Comparison of ENCODE assay signal across 10 cellular contexts in genomic region chr3:19888428-19889152, GRCh38. TPM values are rescaled to one million over a fixed set of nuclear protein-coding genes. Genes with fewer than 3 reads are reported as not detected.
DNase-seq lines count a peak whose midpoint lies in the region; ATAC-seq and TF ChIP-seq lines count a peak whose summit lies in the region.
"Had no signal": no experiment of that assay in that cellular context is flagged by ENCODE, and none has a peak within 500 bp of the region (broad histone marks: within the 10 kb centered on the region; RNA-seq: fewer than 3 reads in every experiment).

No MANE protein-coding gene starts in this region.

- no peaks in the 10 kb centered on the region for H3K9me2 ChIP-seq in MM.1S (replicated peaks; ENCODE audit: insufficient read depth, low read length)

- 57% methylated on average over 5 of the region's 5 CpGs for WGBS in right cardiac atrium

- no peaks in the 10 kb centered on the region for H3K9me3 ChIP-seq in right cardiac atrium (ENCODE audit: control insufficient read depth, low read length)
- H3K9me3 ChIP-seq in right atrium auricular region, result no peaks in the 10 kb centered on the region
- H3K9me3 ChIP-seq in neural progenitor cell (ENCODE audit: low read depth), result no peaks in the 10 kb centered on the region
- H3K9me3 ChIP-seq in MM.1S (replicated peaks; ENCODE audit: insufficient read depth, low read length), result no peaks in the 10 kb centered on the region

- peak overlapping the region; percentile 30 for H2AFZ ChIP-seq in neural progenitor cell (replicated peaks)
- H2AFZ ChIP-seq in MM.1S (ENCODE audit: low read length), result no peak overlapping the region

- no peaks in the 10 kb centered on the region for H3K27me3 Mint-ChIP-seq in neural progenitor cell (ENCODE audit: insufficient read depth, low read depth)

- peaks cover 4% of the 10 kb centered on the region for H3F3A ChIP-seq in neural progenitor cell (ENCODE audit: low read depth)
- H3F3A ChIP-seq in MM.1S (ENCODE audit: insufficient read depth, low read length), result no peaks in the 10 kb centered on the region

- H3K4me3 ChIP-seq in right cardiac atrium (ENCODE audit: low read length) (peak overlapping the region; percentile 34), right atrium auricular region (no peak overlapping the region), neural progenitor cell (no peak overlapping the region), MM.1S (ENCODE audit: low read length) (no peak overlapping the region)

- H4K20me1 ChIP-seq in neural progenitor cell (ENCODE audit: low read depth) (no peaks in the 10 kb centered on the region), MM.1S (ENCODE audit: insufficient read depth, low read length) (no peaks in the 10 kb centered on the region)

- H3K4me1 ChIP-seq in right cardiac atrium (ENCODE audit: control insufficient read depth, insufficient read depth, low read length) (peaks cover 1% of the 10 kb centered on the region), right atrium auricular region (peaks cover 0 to 4% of the 10 kb centered on the region in 2 donors), neural progenitor cell (no peaks in the 10 kb centered on the region), MM.1S (ENCODE audit: low read length) (no peaks in the 10 kb centered on the region)

- H3K27me3 ChIP-seq in right cardiac atrium (ENCODE audit: control insufficient read depth, insufficient read depth) (no peaks in the 10 kb centered on the region), right atrium auricular region (no peaks in the 10 kb centered on the region), neural progenitor cell (no peaks in the 10 kb centered on the region), MM.1S (replicated peaks; ENCODE audit: insufficient read depth, low read length) (no peaks in the 10 kb centered on the region)

- H3K27ac Mint-ChIP-seq in neural progenitor cell, result peak overlapping the region; percentile 33
- H3K27ac Mint-ChIP-seq: T-helper 1 cell treated with Interleukin-12 subunit alpha and Interleukin-12 subunit beta and Interleukin-4 antibody, amounts not matched to agents 30 μg/mL and 1 μg/mL, for 36 hours had no signal

- no peaks in the 10 kb centered on the region for H3K36me3 ChIP-seq in right atrium auricular region
- H3K36me3 ChIP-seq in neural progenitor cell, result no peaks in the 10 kb centered on the region
- no peaks in the 10 kb centered on the region for H3K36me3 ChIP-seq in MM.1S (replicated peaks; ENCODE audit: insufficient read depth, low read length)

- no peaks in the 10 kb centered on the region for H3K9me3 Mint-ChIP-seq in neural progenitor cell
- H3K9me3 Mint-ChIP-seq: T-helper 1 cell treated with Interleukin-12 subunit alpha and Interleukin-12 subunit beta and Interleukin-4 antibody, amounts not matched to agents 30 μg/mL and 1 μg/mL, for 36 hours had no signal

- no peak overlapping the region for H3K4me3 Mint-ChIP-seq in neural progenitor cell
- H3K4me3 Mint-ChIP-seq: T-helper 1 cell treated with Interleukin-12 subunit alpha and Interleukin-12 subunit beta and Interleukin-4 antibody, amounts not matched to agents 30 μg/mL and 1 μg/mL, for 36 hours had no signal

- peaks cover 2% of the 10 kb centered on the region for H3K4me1 Mint-ChIP-seq in neural progenitor cell

- peak overlapping the region; percentile 25 for H3K27ac ChIP-seq in right cardiac atrium (ENCODE audit: low read length)
- no peak overlapping the region for H3K27ac ChIP-seq in right atrium auricular region
- peak overlapping the region; percentile 81 for H3K27ac ChIP-seq in epithelial cell of prostate
- H3K27ac ChIP-seq in neural progenitor cell, result no peak overlapping the region
- H3K27ac ChIP-seq in MM.1S (ENCODE audit: low read length), result no peak overlapping the region

- ATAC-seq in right cardiac atrium, result no peak

- no peaks in the 10 kb centered on the region for H3K36me3 Mint-ChIP-seq in neural progenitor cell

- H3K9ac ChIP-seq in neural progenitor cell (no peak overlapping the region), MM.1S (ENCODE audit: low read length) (no peak overlapping the region)

- TF ChIP-seq CTCF in right atrium auricular region (IDR thresholded peaks at IDR 0.05) (no peak), neural progenitor cell (IDR thresholded peaks at IDR 0.05) (no peak), MM.1S (IDR thresholded peaks at IDR 0.05; ENCODE audit: low read length) (no peak)

- intact Hi-C loops in right cardiac atrium (cut with DNase I), result loop anchor here in 1 of 4 donors (10.0 kb wide), 1 partner anchor 136 kb away; no protein-coding TSS in a partner anchor

- H3K79me2 ChIP-seq in neural progenitor cell (ENCODE audit: low read depth), result no peaks in the 10 kb centered on the region
- H3K79me2 ChIP-seq in MM.1S (ENCODE audit: low read length), result no peaks in the 10 kb centered on the region

- no peak overlapping the region for H3K4me2 ChIP-seq in neural progenitor cell
- H3K4me2 ChIP-seq in MM.1S (ENCODE audit: low read depth, low read length), result no peak overlapping the region

- DNase-seq in right cardiac atrium, result no peak
- DNase-seq in right atrium auricular region (ENCODE audit: low spot score), result no peak
- no peak for DNase-seq in epithelial cell of prostate (ENCODE audit: low read depth, low spot score)
- no peak for DNase-seq in neural progenitor cell (ENCODE audit: low spot score)
- no peak for DNase-seq in MM.1S
- DNase-seq in NOMO-1 treated with dmso at 0.1 percent for 144 hours (lab: John Stamatoyannopoulos, UW; ENCODE audit: unreplicated experiment), result no peak
- DNase-seq in NCI-H510A treated with DMSO at 0.1 percent for 48 hours (lab: John Stamatoyannopoulos, UW), result no peak
- no peak for DNase-seq in 8988T
- DNase-seq: activated CD8-positive, alpha-beta memory T cell treated with anti-CD3 and anti-CD28 coated beads for 24 hours had no signal

RNA-seq across cellular contexts. Expression of gene EFHB, which starts 45.4 kb away (rescaled TPM):
- 1 to 10 TPM in 1 of 4 donors, under 1 TPM in 2, not detected in 1; 0.26 to 1.4 (median 0.50) TPM for total RNA-seq in right cardiac atrium
- 2.2 TPM for polyA plus RNA-seq in right cardiac atrium
- total RNA-seq in right atrium auricular region, result under 1 TPM in 1 of 2 donors, not detected in 1; 0.51 TPM
- total RNA-seq in neural progenitor cell (ENCODE audit: low replicate concordance), result 1.7 and 2.0 TPM in 2 replicates

RNA-seq across cellular contexts. Expression of gene RAB5A, which starts 58.3 kb away (rescaled TPM):
- total RNA-seq in right cardiac atrium (10 to 100 TPM; 45.2 to 71.3 (median 47.9) TPM), right atrium auricular region (10 to 100 TPM; 39.7 to 40.6 TPM), neural progenitor cell (ENCODE audit: low replicate concordance) (60.5 and 96.3 TPM in 2 replicates)
- polyA plus RNA-seq in right cardiac atrium, result 32.5 TPM

Comparison
In these comparisons a context has a peak if more than half of its experiments do, and no peak if none do; other contexts are left out.
1. H3K27ac ChIP-seq: peak in right cardiac atrium (single experiment) and epithelial cell of prostate (single experiment); none in right atrium auricular region (0 of 2), neural progenitor cell (single experiment) and MM.1S (single experiment).